In genomic region chr13:39811051-39811450, GRCh38 we compare ENCODE assay signal across 26 cellular contexts.
DNase-seq lines count a peak whose midpoint lies in the region; ATAC-seq, FAIRE-seq and TF ChIP-seq lines count a peak whose summit lies in the region.
"Had no signal": no experiment of that assay in that cellular context is flagged by ENCODE, and none has a peak within 500 bp of the region (broad histone marks: within the 10 kb centered on the region; RNA-seq: fewer than 3 reads in every experiment).

No MANE protein-coding gene starts in this region.

- H3K27ac ChIP-seq in right lobe of liver = no peak overlapping the region
- H3K27ac ChIP-seq in HepG2 (ENCODE audit: extremely low read length, insufficient read depth, low read length) = no peak overlapping the region
- H3K27ac ChIP-seq in upper lobe of right lung = no peak overlapping the region
- H3K27ac ChIP-seq: breast epithelium, colonic mucosa, GM23248 had no signal

- TF ChIP-seq CTCF in right lobe of liver (IDR thresholded peaks at IDR 0.05) = no peak
- TF ChIP-seq CTCF in HepG2 (CRISPR knock-in tag; IDR thresholded peaks at IDR 0.05) = no peak
- TF ChIP-seq CTCF in upper lobe of right lung (IDR thresholded peaks at IDR 0.05) = no peak

- no peak overlapping the region for H3K4me2 ChIP-seq in HepG2 (ENCODE audit: low read depth, low read length)

- no peak overlapping the region for H3K9ac ChIP-seq in HepG2 (ENCODE audit: insufficient read depth, low read depth, low read length)
- H3K9ac ChIP-seq: GM23248 had no signal

- POLR2A ChIA-PET in HepG2 (lab: Yijun Ruan, JAX) = no interaction called here

- H3K79me2 ChIP-seq in HepG2 (ENCODE audit: insufficient read depth, low read length) = no peaks in the 10 kb centered on the region

- no peaks in the 10 kb centered on the region for H3K36me3 ChIP-seq in right lobe of liver
- no peaks in the 10 kb centered on the region for H3K36me3 ChIP-seq in HepG2 (replicated peaks in 1 of 2; ENCODE audit: control insufficient read depth in 1 of 2, insufficient read depth in 2 of 2, low read length in 2 of 2)
- H3K36me3 ChIP-seq in upper lobe of right lung = no peaks in the 10 kb centered on the region
- H3K36me3 ChIP-seq: breast epithelium, colonic mucosa, MG63 had no signal

- H3K9me3 ChIP-seq in right lobe of liver = no peaks in the 10 kb centered on the region
- H3K9me3 ChIP-seq in HepG2 (ENCODE audit: low read length) = no peaks in the 10 kb centered on the region
- H3K9me3 ChIP-seq in upper lobe of right lung = no peaks in the 10 kb centered on the region
- H3K9me3 ChIP-seq: breast epithelium, Caco-2, colonic mucosa, MG63 had no signal

- H3K27me3 ChIP-seq in right lobe of liver (no peaks in the 10 kb centered on the region), HepG2 (ENCODE audit: control insufficient read depth in 1 of 2, insufficient read depth in 2 of 2, low read length in 2 of 2) (no peaks in the 10 kb centered on the region), upper lobe of right lung (no peaks in the 10 kb centered on the region)
- H3K27me3 ChIP-seq: breast epithelium, colonic mucosa, MG63 had no signal

- intact Hi-C loops in right lobe of liver (cut with DNase I) (no loop called here), HepG2 (cut with micrococcal nuclease; ENCODE audit: unreplicated experiment) (no loop called here), upper lobe of right lung (cut with DNase I) (no loop called here)

- CTCF ChIA-PET in HepG2 (lab: Yijun Ruan, JAX; ENCODE audit: low intra/inter-chr PET ratio, low total read pairs) = no interaction called here

- peak; percentile 22 to 65 (median 43) for ATAC-seq in right lobe of liver
- ATAC-seq in HepG2 = no peak
- ATAC-seq in left lobe of liver = peak; percentile 23
- ATAC-seq in upper lobe of right lung = peak; percentile 96
- ATAC-seq in HG03521 (IDR thresholded peaks at IDR 0.05; ENCODE audit: unreplicated experiment) = no peak
- no peak for ATAC-seq in GM21825 (IDR thresholded peaks at IDR 0.05; ENCODE audit: unreplicated experiment)

- no peak overlapping the region for H2AFZ ChIP-seq in HepG2 (ENCODE audit: low read length)
- H2AFZ ChIP-seq: GM23248 had no signal

- TF ChIP-seq POLR2A in right lobe of liver (IDR thresholded peaks at IDR 0.05) = no peak
- TF ChIP-seq POLR2A in HepG2 (IDR thresholded peaks at IDR 0.05; ENCODE audit: insufficient read depth in 1 of 2, low read depth in 2 of 2, low read length in 2 of 2) = no peak

- TF ChIP-seq EP300 in HepG2 (IDR thresholded peaks at IDR 0.05; ENCODE audit: low read depth in 2 of 2, low read length in 2 of 2) (no peak), HepG2 (CRISPR knock-in tag; IDR thresholded peaks at IDR 0.05; ENCODE audit: borderline replicate concordance) (no peak)

- no peak for FAIRE-seq in HepG2 (lab: Jason Lieb, UNC)
- FAIRE-seq: A204.1, small intestine, TTC549 had no signal

- BruUV-seq in HepG2 (replicated peaks; lab: Mats Ljungman, UMichigan) = no TSS peak

- DNase-seq in right lobe of liver = peak in 1 of 3 donors; percentile 22
- DNase-seq in HepG2 (ENCODE audit: low spot score) = no peak
- peak; percentile 77 for DNase-seq in SIG-M5 treated with dmso at 0.1 percent for 504 hours (lab: John Stamatoyannopoulos, UW; ENCODE audit: unreplicated experiment)
- no peak for DNase-seq in left lobe of liver (ENCODE audit: low spot score)
- peak; percentile 61 for DNase-seq in upper lobe of right lung
- DNase-seq in NCI-H2227 (lab: John Stamatoyannopoulos, UW; ENCODE audit: unreplicated experiment) = no peak
- DNase-seq: activated CD8-positive, alpha-beta memory T cell treated with anti-CD3 and anti-CD28 coated beads for 24 hours; activated naive CD4-positive, alpha-beta T cell treated with Interleukin-2 at 50 U/mL for 16 hours; activated T-cell treated with anti-CD3 and anti-CD28 coated beads, Interleukin-2, amount 50 U/mL, for 24 hours; amniotic stem cell; colonic mucosa; DMS79 treated with DMSO at 0.1 percent for 48 hours; GM23248; kidney glomerular epithelial cell; MG63; NCI-H1694; NCI-H69; small intestine; stimulated activated CD4-positive, alpha-beta T cell treated with anti-CD3 and anti-CD28 coated beads, Interleukin-2, amount 100 ng/mL, for 48 hours; stimulated activated naive B cell treated with anti-CD40 and anti-IgM and Interleukin-4, amounts not matched to agents 10 μg/mL and 1 μg/mL and 100 μg/mL, for 72 hours had no signal

- H3K4me1 ChIP-seq in right lobe of liver (no peaks in the 10 kb centered on the region), HepG2 (ENCODE audit: insufficient read depth, low read length) (no peaks in the 10 kb centered on the region), upper lobe of right lung (no peaks in the 10 kb centered on the region)
- H3K4me1 ChIP-seq: breast epithelium, Caco-2, colonic mucosa had no signal

- in situ Hi-C loops in HepG2 (cut with HindIII; ENCODE audit: extremely low pct_ligation_motif_present, low pct_unique_long_range_greater_than_20kb) = no loop called here

- no peak overlapping the region for H3K4me3 ChIP-seq in right lobe of liver
- no peak overlapping the region for H3K4me3 ChIP-seq in HepG2 (replicated peaks in 1 of 3; ENCODE audit: insufficient read depth in 1 of 3, low read depth in 2 of 3, low read length in 3 of 3)
- H3K4me3 ChIP-seq in upper lobe of right lung = no peak overlapping the region
- H3K4me3 ChIP-seq: breast epithelium, colonic mucosa, GM23248, MG63 had no signal

- WGBS in right lobe of liver (ENCODE audit: insufficient coverage, low coverage, low lambda C conversion rate, missing lambda C conversion rate) = 62% methylated on average over 6 of the region's 6 CpGs
- whole genome bisulfite sequencing in HepG2 (ENCODE audit: low lambda C conversion rate) = 40% methylated on average over 6 of the region's 6 CpGs

- no peaks in the 10 kb centered on the region for H4K20me1 ChIP-seq in HepG2 (ENCODE audit: insufficient read depth, low read length)

- no peak for TF ChIP-seq RAD21 in HepG2 (CRISPR knock-in tag; IDR thresholded peaks at IDR 0.05)

TF ChIP-seq in HepG2, 621 proteins besides CTCF, POLR2A, EP300 and RAD21:
- TF ChIP-seq MTA1 (CRISPR knock-in tag; IDR thresholded peaks at IDR 0.05; ENCODE audit: borderline replicate concordance) (no peak), ZNF644 (CRISPR knock-in tag; IDR thresholded peaks at IDR 0.05; ENCODE audit: low read depth) (no peak), ZSCAN31 (CRISPR knock-in tag; IDR thresholded peaks at IDR 0.05; ENCODE audit: low read depth) (no peak), ZNF232 (CRISPR knock-in tag; IDR thresholded peaks at IDR 0.05; ENCODE audit: borderline replicate concordance) (no peak), MTA3 (CRISPR knock-in tag; IDR thresholded peaks at IDR 0.05) (no peak), GMEB2 (CRISPR knock-in tag; IDR thresholded peaks at IDR 0.05; ENCODE audit: low read depth) (no peak), GTF2F1 (IDR thresholded peaks at IDR 0.05; ENCODE audit: low read length) (no peak), TBX3 (IDR thresholded peaks at IDR 0.05; ENCODE audit: borderline replicate concordance) (no peak), NAIF1 (CRISPR knock-in tag; IDR thresholded peaks at IDR 0.05; ENCODE audit: borderline replicate concordance) (no peak)

Comparison
In these comparisons a context has a peak if more than half of its experiments do, and no peak if none do; other contexts are left out.
1. ATAC-seq: peak in right lobe of liver (4 of 4), left lobe of liver (single experiment) and upper lobe of right lung (single experiment); none in HepG2 (single experiment), HG03521 (single experiment) and GM21825 (single experiment).
2. DNase-seq: peak in SIG-M5 treated with dmso at 0.1 percent for 504 hours (single experiment) and upper lobe of right lung (single experiment); none in HepG2 (single experiment), left lobe of liver (single experiment) and NCI-H2227 (single experiment).